Comparison of ENCODE assay signal across 8 cellular contexts in genomic region chr7:148699024-148699771, GRCh38. TPM values are rescaled to one million over a fixed set of nuclear protein-coding genes. Genes with fewer than 3 reads are reported as not detected.
DNase-seq lines count a peak whose midpoint lies in the region; ATAC-seq and TF ChIP-seq lines count a peak whose summit lies in the region.

No MANE protein-coding gene starts in this region.

- no peaks in the 10 kb centered on the region for H3K27me3 Mint-ChIP-seq in naive thymus-derived CD4-positive, alpha-beta T cell

- H3K4me3 Mint-ChIP-seq in naive thymus-derived CD4-positive, alpha-beta T cell = peak overlapping the region; percentile 76 to 97 (median 86)

- H3K4me1 ChIP-seq in esophagus (ENCODE audit: control insufficient read depth in 2 of 2, insufficient read depth in 2 of 2, low read length in 1 of 2) (peaks cover 3 to 4% of the 10 kb centered on the region in 2 donors), stomach (peaks cover 20 to 58% (median 43%) of the 10 kb centered on the region in 4 donors)
- peaks cover 27 to 29% of the 10 kb centered on the region in 2 donors for H3K4me1 ChIP-seq in naive thymus-derived CD4-positive, alpha-beta T cell (ENCODE audit: control insufficient read depth in 2 of 2, insufficient read depth in 2 of 2, low read length in 2 of 2)

- no peak for TF ChIP-seq POLR2A in stomach (IDR thresholded peaks at IDR 0.05)

- POLR2A ChIA-PET in naive thymus-derived CD4-positive, alpha-beta T cell (lab: Charles Lee) = interaction anchor here (0.6 to 3.3 kb wide), 20 partner anchors 9 to 761 kb away, joined by 3 to 17 read pairs (median 5); partner anchors contain the start of genes PDIA4, ZNF398, ZNF425 and ZNF777

- H3K36me3 ChIP-seq in esophagus (ENCODE audit: control insufficient read depth in 2 of 2, insufficient read depth in 2 of 2, low read length in 1 of 2) = no peaks in the 10 kb centered on the region
- H3K36me3 ChIP-seq in naive thymus-derived CD4-positive, alpha-beta T cell (ENCODE audit: control insufficient read depth in 2 of 3, insufficient read depth in 3 of 3, low read length in 3 of 3) = no peaks in the 10 kb centered on the region
- no peaks in the 10 kb centered on the region for H3K36me3 ChIP-seq in stomach

- no peak for TF ChIP-seq EP300 in stomach (IDR thresholded peaks at IDR 0.05)

- H3K27me3 ChIP-seq in esophagus (ENCODE audit: control insufficient read depth in 1 of 2, insufficient read depth in 2 of 2, low read length in 2 of 2) (no peaks in the 10 kb centered on the region), stomach (no peaks in the 10 kb centered on the region)
- H3K27me3 ChIP-seq in naive thymus-derived CD4-positive, alpha-beta T cell (ENCODE audit: control insufficient read depth in 2 of 2, insufficient read depth in 2 of 2, low read length in 2 of 2) = no peaks in the 10 kb centered on the region

- intact Hi-C loops in naive thymus-derived CD4-positive, alpha-beta T cell (cut with micrococcal nuclease) = loop anchor here (1.0 to 5.0 kb wide), 9 partner anchors 28 to 798 kb away; partner anchors contain the start of genes ZNF786 (in 2 of the 2) and ZNF746 (in 1 of the 2)
- intact Hi-C loops in stomach (cut with DNase I; ENCODE audit: low total_unique reads) = no loop called here

- no peak for TF ChIP-seq CTCF in stomach (IDR thresholded peaks at IDR 0.05)

- H3K4me3 ChIP-seq in esophagus (ENCODE audit: low read depth in 1 of 2, low read length in 2 of 2) (peak overlapping the region; percentile 70 to 96), stomach (peak overlapping the region; percentile 81 to 92 (median 87))
- peak overlapping the region; percentile 80 for H3K4me3 ChIP-seq in naive thymus-derived CD4-positive, alpha-beta T cell (ENCODE audit: low read length)

- H3K9me3 ChIP-seq in esophagus (ENCODE audit: control insufficient read depth in 2 of 2, insufficient read depth in 1 of 2, low read depth in 1 of 2, low read length in 1 of 2) = no peaks in the 10 kb centered on the region
- H3K9me3 ChIP-seq in naive thymus-derived CD4-positive, alpha-beta T cell (ENCODE audit: control insufficient read depth in 2 of 3, low read length in 3 of 3) = no peaks in the 10 kb centered on the region
- no peaks in the 10 kb centered on the region for H3K9me3 ChIP-seq in stomach

- peaks cover 43 to 59% (median 57%) of the 10 kb centered on the region in 7 donors for H3K4me1 Mint-ChIP-seq in naive thymus-derived CD4-positive, alpha-beta T cell

- WGBS in esophagus, 2 donors = 0% methylated on average over 86 to 105 of the region's 105 CpGs
- WGBS in stomach, 5 donors = 0% methylated on average over 22 to 105 of the region's 105 CpGs

- H3K36me3 Mint-ChIP-seq in naive thymus-derived CD4-positive, alpha-beta T cell = peaks cover 0 to 9% (median 0%) of the 10 kb centered on the region in 5 donors

- no peaks in the 10 kb centered on the region for H3K9me3 Mint-ChIP-seq in naive thymus-derived CD4-positive, alpha-beta T cell

- peak overlapping the region; percentile 96 to 99 for H3K27ac ChIP-seq in esophagus (ENCODE audit: low read depth in 2 of 2, low read length in 1 of 2)
- peak overlapping the region; percentile 93 for H3K27ac ChIP-seq in naive thymus-derived CD4-positive, alpha-beta T cell (ENCODE audit: low read depth, low read length)
- H3K27ac ChIP-seq in stomach = peak overlapping the region; percentile 96 to 99 (median 98)

- DNase-seq in NK-92 treated with Interleukin-12 subunit alpha and Interleukin-12 subunit beta, amount 100 ng/mL, for 24 hours (lab: John Stamatoyannopoulos, UW) = peak; percentile 79
- DNase-seq in NK-92 (lab: John Stamatoyannopoulos, UW; ENCODE audit: unreplicated experiment) (no peak), NCI-H1092 treated with DMSO at 0.1 percent for 48 hours (lab: John Stamatoyannopoulos, UW) (peak; percentile 56), stomach (peak; percentile 57)
- peak; percentile 51 for DNase-seq in activated CD8-positive, alpha-beta memory T cell treated with anti-CD3 and anti-CD28 coated beads, Interleukin-2, amount 50 U/mL, for 4 hours
- peak; percentile 32 to 74 (median 58) for DNase-seq in naive thymus-derived CD4-positive, alpha-beta T cell

- ATAC-seq in HG02610 (IDR thresholded peaks at IDR 0.05; ENCODE audit: unreplicated experiment) = peak; percentile 34
- ATAC-seq in naive thymus-derived CD4-positive, alpha-beta T cell = peak; percentile 35

- CTCF ChIA-PET in naive thymus-derived CD4-positive, alpha-beta T cell (lab: Charles Lee) = interaction anchor here (0.8 to 2.0 kb wide), 4 partner anchors 9 to 264 kb away, joined by 3 to 12 read pairs (median 3); no protein-coding TSS in a partner anchor

- H3K27ac Mint-ChIP-seq in naive thymus-derived CD4-positive, alpha-beta T cell = peak overlapping the region in 7 of 9 donors; percentile 12 to 97 (median 84)

RNA-seq across cellular contexts. Expression of gene CUL1, which starts 0.5 kb away (rescaled TPM):
- polyA plus RNA-seq in esophagus (10 to 100 TPM; 13.8 to 27.0 TPM), stomach (10 to 100 TPM; 22.5 to 33.5 (median 23.3) TPM)
- total RNA-seq in naive thymus-derived CD4-positive, alpha-beta T cell = 10 to 100 TPM; 39.0 to 68.7 (median 53.6) TPM
- 10 to 100 TPM; 41.7 to 74.0 TPM for polyA plus RNA-seq in naive thymus-derived CD4-positive, alpha-beta T cell
- 10 to 100 TPM; 23.8 to 56.4 (median 37.8) TPM for total RNA-seq in stomach
